25 cellular contexts compared by ENCODE assay signal in the genomic region with DNA sequence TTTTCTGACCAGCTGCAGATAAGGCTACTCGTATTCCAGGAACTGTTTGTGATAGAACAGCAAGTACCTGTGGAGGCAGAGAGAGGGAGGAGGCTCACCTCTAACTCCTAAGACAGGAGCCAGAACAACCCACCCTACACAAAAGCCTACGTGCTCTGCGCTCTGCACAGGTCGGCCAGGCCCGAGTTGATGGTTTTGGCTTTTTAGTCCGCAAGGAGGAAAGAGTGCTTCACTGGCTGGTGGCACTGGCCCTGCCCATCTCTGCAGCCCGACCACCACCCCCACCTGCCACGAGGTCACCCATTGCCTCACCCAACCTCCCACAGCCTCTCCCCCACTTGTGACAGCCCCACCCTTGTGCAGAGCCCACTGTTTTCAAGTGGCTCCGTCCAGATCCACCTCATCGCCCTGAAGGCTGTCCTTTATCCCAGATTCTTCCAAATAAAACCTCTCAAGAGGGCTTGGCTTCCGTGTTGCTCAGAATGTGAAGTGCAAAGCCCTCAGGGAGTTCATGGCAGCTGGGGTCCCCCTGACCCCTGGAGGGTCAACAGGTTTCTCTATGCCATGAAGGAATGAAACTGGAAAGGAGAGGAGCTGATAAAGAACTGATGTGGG. TPM values are rescaled to one million over a fixed set of nuclear protein-coding genes. Genes with fewer than 3 reads are reported as not detected.
DNase-seq lines count a peak whose midpoint lies in the region; ATAC-seq and TF ChIP-seq lines count a peak whose summit lies in the region.
"Had no signal": no experiment of that assay in that cellular context is flagged by ENCODE, and none has a peak within 500 bp of the region (broad histone marks: within the 10 kb centered on the region; RNA-seq: fewer than 3 reads in every experiment).

No MANE protein-coding gene starts in this region.

- CTCF ChIA-PET in PC-3 (lab: Charles Lee) = no interaction called here

- in situ Hi-C loops in GM13977 (cut with MboI; ENCODE audit: low pct_unique_long_range_greater_than_20kb, low sequenced_read_pairs, unreplicated experiment) = no loop called here

- no peak overlapping the region for H3K4me3 ChIP-seq in PC-3 (ENCODE audit: low read length)
- H3K4me3 ChIP-seq in endodermal cell (ENCODE audit: low read length) = no peak overlapping the region
- H3K4me3 ChIP-seq in stomach = no peak overlapping the region
- H3K4me3 ChIP-seq: BLaER1, body of pancreas, colonic mucosa, pancreas had no signal

- peak overlapping the region; percentile 19 to 60 for H3K27ac Mint-ChIP-seq in activated naive CD4-positive, alpha-beta T cell treated with anti-CD3 and anti-CD28 coated beads, Interleukin-2, amount 50 U/mL, for 72 hours
- peak overlapping the region; percentile 79 for H3K27ac Mint-ChIP-seq in endodermal cell
- H3K27ac Mint-ChIP-seq: activated CD4-positive, alpha-beta memory T cell treated with anti-CD3 and anti-CD28 coated beads, Interleukin-2, amount 10 ng/mL, durations not matched to agents 7 days and 5 days had no signal

- BruUV-seq in PC-3 (replicated peaks; lab: Mats Ljungman, UMichigan) = no TSS peak

- TF ChIP-seq CTCF in PC-3 (conservative IDR thresholded peaks at IDR 0.05; ENCODE audit: low read depth, low read length) (no peak), endodermal cell (conservative IDR thresholded peaks at IDR 0.05) (no peak), stomach (IDR thresholded peaks at IDR 0.05) (no peak), GM13977 (IDR thresholded peaks at IDR 0.05; ENCODE audit: extremely low read depth, insufficient read depth, missing control alignments) (no peak)

- H3K9me2 ChIP-seq in PC-3 (replicated peaks; ENCODE audit: low read length) = no peaks in the 10 kb centered on the region

- peaks cover 3% of the 10 kb centered on the region for H3K4me1 Mint-ChIP-seq in endodermal cell

- H3K27ac ChIP-seq in PC-3 (ENCODE audit: low read length) (no peak overlapping the region), endodermal cell (ENCODE audit: low read depth, low read length) (no peak overlapping the region), stomach (peak overlapping the region; percentile 17 to 59 (median 39))
- H3K27ac ChIP-seq: BLaER1, body of pancreas, colonic mucosa, pancreas had no signal

- H3K27me3 Mint-ChIP-seq in endodermal cell (ENCODE audit: insufficient read depth) = no peaks in the 10 kb centered on the region
- H3K27me3 Mint-ChIP-seq: activated CD4-positive, alpha-beta memory T cell treated with anti-CD3 and anti-CD28 coated beads, Interleukin-2, amount 10 ng/mL, durations not matched to agents 7 days and 5 days; naive thymus-derived CD4-positive, alpha-beta T cell had no signal

- H3K36me3 ChIP-seq in PC-3 (ENCODE audit: low read depth, low read length) = peaks cover 82% of the 10 kb centered on the region
- H3K36me3 ChIP-seq in endodermal cell (ENCODE audit: control insufficient read depth, insufficient read depth, low read length) = peaks cover 99% of the 10 kb centered on the region
- H3K36me3 ChIP-seq in stomach = peaks cover 69 to 97% (median 92%) of the 10 kb centered on the region in 4 donors

- 0 out of 2 replicates have a peak, but pooled peaks cover 3% of the 10 kb centered on the region for H3K4me1 ChIP-seq in PC-3 (ENCODE audit: insufficient read depth, low read length)
- peaks cover 14% of the 10 kb centered on the region for H3K4me1 ChIP-seq in endodermal cell (ENCODE audit: control insufficient read depth, insufficient read depth, low read length)
- H3K4me1 ChIP-seq in stomach = peaks cover 27 to 65% (median 52%) of the 10 kb centered on the region in 4 donors
- H3K4me1 ChIP-seq: BLaER1, body of pancreas, colonic mucosa, pancreas had no signal

- H3K9me3 Mint-ChIP-seq in activated naive CD4-positive, alpha-beta T cell treated with anti-CD3 and anti-CD28 coated beads, Interleukin-2, amount 50 U/mL, for 72 hours = no peaks in the 10 kb centered on the region
- H3K9me3 Mint-ChIP-seq in endodermal cell = no peaks in the 10 kb centered on the region
- H3K9me3 Mint-ChIP-seq: activated CD4-positive, alpha-beta memory T cell treated with anti-CD3 and anti-CD28 coated beads, Interleukin-2, amount 10 ng/mL, durations not matched to agents 7 days and 5 days; naive thymus-derived CD4-positive, alpha-beta T cell had no signal

- H3K9ac ChIP-seq in PC-3 (ENCODE audit: low read length) (no peak overlapping the region), endodermal cell (ENCODE audit: extremely low read depth, low read length, poor library complexity, severe bottlenecking) (no peak overlapping the region)
- H3K9ac ChIP-seq: BLaER1 had no signal

- peaks cover 32% of the 10 kb centered on the region for H4K20me1 ChIP-seq in PC-3 (ENCODE audit: low read length)

- no peak overlapping the region for H3K4me3 Mint-ChIP-seq in endodermal cell
- H3K4me3 Mint-ChIP-seq: activated CD4-positive, alpha-beta memory T cell treated with anti-CD3 and anti-CD28 coated beads, Interleukin-2, amount 10 ng/mL, durations not matched to agents 7 days and 5 days; naive thymus-derived CD4-positive, alpha-beta T cell had no signal

- POLR2A ChIA-PET in PC-3 (lab: Charles Lee; ENCODE audit: unreplicated experiment) = no interaction called here

- H2AFZ ChIP-seq in PC-3 (ENCODE audit: low read length) = no peak overlapping the region

- intact Hi-C loops in PC-3 (cut with micrococcal nuclease) = no loop called here
- intact Hi-C loops in stomach (cut with DNase I; ENCODE audit: low total_unique reads) = no loop called here

- no peaks in the 10 kb centered on the region for H3F3A ChIP-seq in PC-3 (ENCODE audit: low read length, unreplicated experiment)

- ATAC-seq in activated naive CD4-positive, alpha-beta T cell treated with anti-CD3 and anti-CD28 coated beads, Interleukin-2, amount 50 U/mL, for 72 hours = no peak
- ATAC-seq in PC-3 = peak; percentile 37
- ATAC-seq: body of pancreas; left cardiac atrium; naive thymus-derived CD4-positive, alpha-beta T cell had no signal

- no peak for TF ChIP-seq POLR2A in stomach (IDR thresholded peaks at IDR 0.05)

- H3K79me2 ChIP-seq in PC-3 (ENCODE audit: low read length) = peaks cover 10% of the 10 kb centered on the region; the same call in 1 of the 2 replicates

- peaks cover 22 to 30% of the 10 kb centered on the region in 2 donors for H3K36me3 Mint-ChIP-seq in activated naive CD4-positive, alpha-beta T cell treated with anti-CD3 and anti-CD28 coated beads, Interleukin-2, amount 50 U/mL, for 72 hours
- peaks cover 89% of the 10 kb centered on the region for H3K36me3 Mint-ChIP-seq in endodermal cell (ENCODE audit: low read depth)

- no peaks in the 10 kb centered on the region for H3K27me3 ChIP-seq in PC-3 (ENCODE audit: low read length)
- no peaks in the 10 kb centered on the region for H3K27me3 ChIP-seq in endodermal cell (ENCODE audit: control insufficient read depth, insufficient read depth, low read length, poor library complexity, severe bottlenecking)
- no peaks in the 10 kb centered on the region for H3K27me3 ChIP-seq in stomach
- H3K27me3 ChIP-seq: BLaER1, body of pancreas, colonic mucosa, pancreas had no signal

- TF ChIP-seq EP300 in stomach (IDR thresholded peaks at IDR 0.05) = no peak

- no peak overlapping the region for H3K4me2 ChIP-seq in PC-3 (ENCODE audit: low read length)
- H3K4me2 ChIP-seq: BLaER1 had no signal

- no peak for DNase-seq in activated naive CD4-positive, alpha-beta T cell treated with anti-CD3 and anti-CD28 coated beads, Interleukin-2, amount 50 U/mL, for 72 hours (ENCODE audit: low spot score in 2 of 2)
- no peak for DNase-seq in activated naive CD4-positive, alpha-beta T cell treated with Interleukin-2 at 50 U/mL for 16 hours
- DNase-seq in PC-3 = no peak
- DNase-seq in endodermal cell = no peak
- DNase-seq in stomach = no peak
- DNase-seq in GM13977 (ENCODE audit: low spot score) = no peak
- DNase-seq in GM03348 (ENCODE audit: low spot score) = no peak
- DNase-seq in stimulated activated CD4-positive, alpha-beta T cell treated with anti-CD3 and anti-CD28 coated beads, Interleukin-1b, Interleukin-23, amount 100 ng/mL, for 48 hours = no peak
- DNase-seq: activated CD4-positive, alpha-beta memory T cell treated with anti-CD3 and anti-CD28 coated beads, Interleukin-2, amount 10 ng/mL, durations not matched to agents 7 days and 5 days; activated CD4-positive, CD25-positive, alpha-beta regulatory T cell; body of pancreas; Calu3; colonic mucosa; GOT3; left cardiac atrium; mesendoderm; naive thymus-derived CD4-positive, alpha-beta T cell; NCI-H1092 treated with DMSO at 0.1 percent for 48 hours; NCI-H2029; NCI-H2227 treated with DMSO at 0.1 percent for 48 hours; NCI-H748 treated with DMSO at 0.1 percent for 48 hours; stimulated activated naive CD4-positive, alpha-beta T cell treated with Interleukin-2 at 50 U/mL for 16 hours; T-helper 9 cell had no signal

- H3K9me3 ChIP-seq in PC-3 (ENCODE audit: low read length) = no peaks in the 10 kb centered on the region
- no peaks in the 10 kb centered on the region for H3K9me3 ChIP-seq in endodermal cell (ENCODE audit: control insufficient read depth, low read length)
- H3K9me3 ChIP-seq in stomach = no peaks in the 10 kb centered on the region
- H3K9me3 ChIP-seq: BLaER1, body of pancreas, colonic mucosa, pancreas had no signal

- WGBS in endodermal cell (ENCODE audit: insufficient coverage in 1 of 2, insufficient read length in 1 of 2), 2 experiments = 92 to 96% methylated on average over 4 to 11 of the region's 11 CpGs
- WGBS in stomach, 5 donors = 43 to 73% (median 59%) methylated on average over 11 of the region's 11 CpGs

RNA-seq across cellular contexts. Expression of a gene that starts 39.7 kb away (rescaled TPM):
- 100 to 1,000 TPM; 146 to 180 TPM for total RNA-seq in activated naive CD4-positive, alpha-beta T cell treated with anti-CD3 and anti-CD28 coated beads, Interleukin-2, amount 50 U/mL, for 72 hours
- total RNA-seq in PC-3 (2014; rRNA removed) (188 and 215 TPM in 2 replicates), endodermal cell (100 to 1,000 TPM; 379 to 396 TPM), stomach (100 to 1,000 TPM; 161 to 394 (median 184) TPM)
- polyA plus RNA-seq in endodermal cell (2013, experiment 1 of 2) = 222 TPM
- polyA plus RNA-seq in endodermal cell (2013, experiment 2 of 2) = 219 TPM
- 10 to 100 TPM; 28.1 to 38.0 (median 33.5) TPM for polyA plus RNA-seq in stomach

Comparison
In these comparisons a context has a peak if more than half of its experiments do, and no peak if none do; other contexts are left out.
1. H3K27ac ChIP-seq: peak in stomach (5 of 5); none in PC-3 (single experiment) and endodermal cell (single experiment).